ENCODE assay signal across 19 cellular contexts in the genomic region with DNA sequence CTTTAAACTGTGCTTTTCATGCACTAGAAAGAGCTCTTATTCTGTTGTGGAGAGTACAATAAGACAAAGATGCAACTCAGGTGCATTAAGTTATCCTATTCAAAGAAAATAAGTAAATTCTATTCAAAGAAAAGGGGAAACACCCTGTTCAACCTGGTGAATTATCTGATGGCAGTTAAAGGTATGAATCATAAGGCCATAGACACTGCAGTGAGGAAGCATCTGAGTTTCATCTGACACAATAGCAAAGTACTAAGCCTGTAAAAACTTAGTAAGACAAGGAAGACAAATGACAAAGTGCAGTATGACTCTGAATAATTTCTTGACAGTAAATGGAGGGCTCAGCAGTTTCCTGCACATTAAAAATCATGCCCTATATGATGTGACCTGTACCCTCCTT.
A peak's percentile ranks its signal among the peaks of the same experiment; 100 is the strongest.
DNase-seq lines count a peak whose midpoint lies in the region; ATAC-seq, FAIRE-seq and TF ChIP-seq lines count a peak whose summit lies in the region.
"Had no signal": no experiment of that assay in that cellular context is flagged by ENCODE, and none has a peak within 500 bp of the region (broad histone marks: within the 10 kb centered on the region; RNA-seq: fewer than 3 reads in every experiment).

No MANE protein-coding gene starts in this region.

- no peak overlapping the region for H3K4me2 ChIP-seq in astrocyte (ENCODE audit: low read length)

- BruUV-seq in Calu3 (replicated peaks; lab: Mats Ljungman, UMichigan), result no TSS peak

- peak; percentile 92 for ATAC-seq in mucosa of descending colon
- ATAC-seq in HG03196 (IDR thresholded peaks at IDR 0.05; ENCODE audit: unreplicated experiment), result no peak
- ATAC-seq: HepG2, Panc1 had no signal

- no peaks in the 10 kb centered on the region for H3K79me2 ChIP-seq in astrocyte (ENCODE audit: insufficient read depth, low read length)

- no peaks in the 10 kb centered on the region for H3K36me3 Mint-ChIP-seq in Calu3 (ENCODE audit: insufficient read depth, unreplicated experiment)
- H3K36me3 Mint-ChIP-seq in astrocyte (ENCODE audit: low read depth, unreplicated experiment), result no peaks in the 10 kb centered on the region

- H3K4me3 ChIP-seq in astrocyte (ENCODE audit: insufficient read depth, low read depth, low read length) (no peak overlapping the region), mucosa of descending colon (no peak overlapping the region)
- H3K4me3 ChIP-seq: SK-N-MC had no signal

- TF ChIP-seq CTCF in Calu3 (IDR thresholded peaks at IDR 0.05; ENCODE audit: unreplicated experiment) (no peak), astrocyte (IDR thresholded peaks at IDR 0.05; ENCODE audit: insufficient read depth, low read depth, low read length) (no peak), mucosa of descending colon (IDR thresholded peaks at IDR 0.05) (no peak)

- no peaks in the 10 kb centered on the region for H3K27me3 ChIP-seq in astrocyte (ENCODE audit: insufficient read depth, low read length)

- H3K9me3 Mint-ChIP-seq in Calu3 (ENCODE audit: low read depth, unreplicated experiment), result no peaks in the 10 kb centered on the region
- no peaks in the 10 kb centered on the region for H3K9me3 Mint-ChIP-seq in astrocyte (ENCODE audit: unreplicated experiment)

- intact Hi-C loops in Calu3 (cut with micrococcal nuclease; ENCODE audit: unreplicated experiment), result loop anchor here (1.0 to 5.0 kb wide), 3 partner anchors 30 to 88 kb away; no protein-coding TSS in a partner anchor
- intact Hi-C loops in mucosa of descending colon (cut with DNase I, micrococcal nuclease), result no loop called here

- H3K9ac ChIP-seq in astrocyte (ENCODE audit: low read length), result no peak overlapping the region

- no peak for TF ChIP-seq POLR2A in GM12892 (IDR thresholded peaks at IDR 0.05; ENCODE audit: low read depth, low read length)

- peaks cover 32% of the 10 kb centered on the region for H3K4me1 ChIP-seq in astrocyte (ENCODE audit: insufficient read depth, low read length)
- no peaks in the 10 kb centered on the region for H3K4me1 ChIP-seq in mucosa of descending colon (ENCODE audit: low read depth)
- H3K4me1 ChIP-seq: Caco-2 had no signal

- no peak for DNase-seq in Calu3
- DNase-seq in HT1080 (ENCODE audit: low read depth), result peak; percentile 32
- DNase-seq in astrocyte (ENCODE audit: low read depth), result no peak
- DNase-seq in mucosa of descending colon, result no peak
- no peak for DNase-seq in GM12892 (ENCODE audit: insufficient read length)
- DNase-seq in NCI-H82 (lab: John Stamatoyannopoulos, UW), result no peak
- DNase-seq in COLO829 (ENCODE audit: low spot score), result no peak
- DNase-seq: Caco-2, KG1, NCI-H1092, NCI-H146, NCI-H2081 treated with DMSO at 0.1 percent for 48 hours, NCI-H510A, NCI-H774, Right ventricle myocardium superior had no signal

- H3K4me1 Mint-ChIP-seq in Calu3 (ENCODE audit: low read depth, unreplicated experiment) (peaks cover 57% of the 10 kb centered on the region), astrocyte (ENCODE audit: low read depth, unreplicated experiment) (peaks cover 44% of the 10 kb centered on the region)

- H4K20me1 ChIP-seq in astrocyte (ENCODE audit: insufficient read depth, low read length), result no peaks in the 10 kb centered on the region

- H3K27ac Mint-ChIP-seq in Calu3 (ENCODE audit: unreplicated experiment) (peak overlapping the region; percentile 60), astrocyte (ENCODE audit: unreplicated experiment) (peak overlapping the region; percentile 27)

- H3K9me3 ChIP-seq in astrocyte (ENCODE audit: insufficient read depth, low read depth, low read length) (no peaks in the 10 kb centered on the region), mucosa of descending colon (no peaks in the 10 kb centered on the region)
- H3K9me3 ChIP-seq: Caco-2 had no signal

- FAIRE-seq in astrocyte (lab: Jason Lieb, UNC) (no peak), GM12892 (lab: Jason Lieb, UNC) (no peak)
- FAIRE-seq: HepG2 had no signal

- H2AFZ ChIP-seq in astrocyte (ENCODE audit: low read depth, low read length), result no peak overlapping the region

- H3K27ac ChIP-seq in astrocyte (ENCODE audit: low read depth, low read length), result no peak overlapping the region
- H3K27ac ChIP-seq: SK-N-MC had no signal

- no peak overlapping the region for H3K4me3 Mint-ChIP-seq in Calu3 (ENCODE audit: low read depth, unreplicated experiment)
- no peak overlapping the region for H3K4me3 Mint-ChIP-seq in astrocyte (ENCODE audit: unreplicated experiment)

- no peaks in the 10 kb centered on the region for H3K27me3 Mint-ChIP-seq in Calu3 (ENCODE audit: unreplicated experiment)
- no peaks in the 10 kb centered on the region for H3K27me3 Mint-ChIP-seq in astrocyte (ENCODE audit: low read depth, unreplicated experiment)

- no peaks in the 10 kb centered on the region for H3K36me3 ChIP-seq in astrocyte (ENCODE audit: insufficient read depth, low read length)
- H3K36me3 ChIP-seq in mucosa of descending colon (ENCODE audit: low read depth), result no peaks in the 10 kb centered on the region

- CTCF ChIA-PET in Calu3 (lab: Charles Lee), result interaction anchor here (1.6 to 2.2 kb wide), 2 partner anchors 12 to 87 kb away, joined by 3 to 7 read pairs; no protein-coding TSS in a partner anchor
